In genomic region chr1:178607718-178608408, GRCh38 we compare ENCODE assay signal across 9 cellular contexts.
A peak's percentile ranks its signal among the peaks of the same experiment; 100 is the strongest.
DNase-seq lines count a peak whose midpoint lies in the region; ATAC-seq and TF ChIP-seq lines count a peak whose summit lies in the region.
"Had no signal": no experiment of that assay in that cellular context is flagged by ENCODE, and none has a peak within 500 bp of the region (broad histone marks: within the 10 kb centered on the region; RNA-seq: fewer than 3 reads in every experiment).

No MANE protein-coding gene starts in this region.

- H4K20me1 ChIP-seq in Karpas-422 (ENCODE audit: insufficient read depth, low read depth, low read length) (no peaks in the 10 kb centered on the region), hepatocyte (ENCODE audit: insufficient read depth, poor library complexity, severe bottlenecking) (no peaks in the 10 kb centered on the region)

- H3K4me2 ChIP-seq in Karpas-422 (ENCODE audit: low read depth, low read length, poor library complexity, severe bottlenecking): peak overlapping the region; percentile 64
- H3K4me2 ChIP-seq in hepatocyte: no peak overlapping the region

- no peak for TF ChIP-seq CTCF in hepatocyte (IDR thresholded peaks at IDR 0.05; ENCODE audit: poor library complexity)

- no peaks in the 10 kb centered on the region for H3K9me3 Mint-ChIP-seq in activated T-helper 1 cell treated with anti-CD3 and anti-CD28 coated beads, Interleukin-12 subunit alpha, Interleukin-12 subunit beta, Interleukin-2, Interleukin-4 antibody, amounts not matched to agents 30 ng/mL and 10 ng/mL and 1 ng/mL, durations not matched to agents 14 hours and 24 hours and 36 hours

- H3K4me1 ChIP-seq in Karpas-422 (ENCODE audit: low read length) (peaks cover 85% of the 10 kb centered on the region), hepatocyte (ENCODE audit: insufficient read depth) (no peaks in the 10 kb centered on the region)

- H3K27me3 Mint-ChIP-seq in activated T-helper 1 cell treated with anti-CD3 and anti-CD28 coated beads, Interleukin-12 subunit alpha, Interleukin-12 subunit beta, Interleukin-2, Interleukin-4 antibody, amounts not matched to agents 30 ng/mL and 10 ng/mL and 1 ng/mL, durations not matched to agents 14 hours and 24 hours and 36 hours (ENCODE audit: insufficient read depth): peaks cover 4% of the 10 kb centered on the region

- H3K9ac ChIP-seq in Karpas-422 (ENCODE audit: low read length): peak overlapping the region; percentile 67

- H2AFZ ChIP-seq in Karpas-422 (ENCODE audit: low read length) (no peak overlapping the region), hepatocyte (no peak overlapping the region)

- no peak overlapping the region for H3K4me3 Mint-ChIP-seq in activated T-helper 1 cell treated with anti-CD3 and anti-CD28 coated beads, Interleukin-12 subunit alpha, Interleukin-12 subunit beta, Interleukin-2, Interleukin-4 antibody, amounts not matched to agents 30 ng/mL and 10 ng/mL and 1 ng/mL, durations not matched to agents 14 hours and 24 hours and 36 hours

- H3K27ac Mint-ChIP-seq in activated T-helper 1 cell treated with anti-CD3 and anti-CD28 coated beads, Interleukin-12 subunit alpha, Interleukin-12 subunit beta, Interleukin-2, Interleukin-4 antibody, amounts not matched to agents 30 ng/mL and 10 ng/mL and 1 ng/mL, durations not matched to agents 14 hours and 24 hours and 36 hours: no peak overlapping the region

- H3K9me2 ChIP-seq in Karpas-422 (replicated peaks; ENCODE audit: insufficient read depth, low read length): no peaks in the 10 kb centered on the region
- no peaks in the 10 kb centered on the region for H3K9me2 ChIP-seq in hepatocyte (replicated peaks; ENCODE audit: insufficient read depth)

- 90% methylated on average over 6 of the region's 6 CpGs for WGBS in hepatocyte (ENCODE audit: low lambda C conversion rate, missing lambda C conversion rate)

- H3K4me3 ChIP-seq in Karpas-422 (ENCODE audit: low read length) (no peak overlapping the region), hepatocyte (no peak overlapping the region)

- H3K9me3 ChIP-seq in Karpas-422 (ENCODE audit: low read length) (no peaks in the 10 kb centered on the region), hepatocyte (ENCODE audit: low read depth) (no peaks in the 10 kb centered on the region)

- in situ Hi-C loops in ACHN (cut with HindIII; ENCODE audit: low pct_ligation_motif_present, low pct_unique_long_range_greater_than_20kb, low sequenced_read_pairs): no loop called here

- intact Hi-C loops in activated T-helper 1 cell treated with anti-CD3 and anti-CD28 coated beads, Interleukin-12 subunit alpha, Interleukin-12 subunit beta, Interleukin-2, Interleukin-4 antibody, amounts not matched to agents 30 ng/mL and 10 ng/mL and 1 ng/mL, durations not matched to agents 14 hours and 24 hours and 36 hours (cut with micrococcal nuclease): no loop called here

- H3K27me3 ChIP-seq in Karpas-422 (ENCODE audit: low read length) (no peaks in the 10 kb centered on the region), hepatocyte (no peaks in the 10 kb centered on the region)

- no peaks in the 10 kb centered on the region for H3K36me3 ChIP-seq in Karpas-422 (ENCODE audit: insufficient read depth, low read length)
- H3K36me3 ChIP-seq in hepatocyte (replicated peaks; ENCODE audit: insufficient read depth, low read depth): no peaks in the 10 kb centered on the region

- H3K27ac ChIP-seq in Karpas-422 (ENCODE audit: low read length): peak overlapping the region; percentile 97
- peak overlapping the region; percentile 57 for H3K27ac ChIP-seq in hepatocyte

- peak; percentile 39 for ATAC-seq in GM18498 (IDR thresholded peaks at IDR 0.05; ENCODE audit: unreplicated experiment)
- peak; percentile 47 for ATAC-seq in GM21737 (IDR thresholded peaks at IDR 0.05; ENCODE audit: unreplicated experiment)

- no peaks in the 10 kb centered on the region for H3K36me3 Mint-ChIP-seq in activated T-helper 1 cell treated with anti-CD3 and anti-CD28 coated beads, Interleukin-12 subunit alpha, Interleukin-12 subunit beta, Interleukin-2, Interleukin-4 antibody, amounts not matched to agents 30 ng/mL and 10 ng/mL and 1 ng/mL, durations not matched to agents 14 hours and 24 hours and 36 hours (ENCODE audit: low read depth)

- peak; percentile 86 for DNase-seq in Karpas-422
- no peak for DNase-seq in hepatocyte (ENCODE audit: low spot score)
- DNase-seq in activated T-helper 1 cell treated with anti-CD3 and anti-CD28 coated beads, Interleukin-12 subunit alpha, Interleukin-12 subunit beta, Interleukin-2, Interleukin-4 antibody, amounts not matched to agents 30 ng/mL and 10 ng/mL and 1 ng/mL, durations not matched to agents 14 hours and 24 hours and 36 hours (ENCODE audit: low spot score): no peak
- no peak for DNase-seq in ACHN
- DNase-seq in NCI-H2029 (lab: John Stamatoyannopoulos, UW): no peak
- DNase-seq in NCI-H146 (lab: John Stamatoyannopoulos, UW): no peak
- DNase-seq: activated CD4-positive, alpha-beta T cell treated with anti-CD3 and anti-CD28 coated beads for 48 hours had no signal

- H3K79me2 ChIP-seq in Karpas-422 (ENCODE audit: low read length) (no peaks in the 10 kb centered on the region), hepatocyte (no peaks in the 10 kb centered on the region)

- H3K4me1 Mint-ChIP-seq in activated T-helper 1 cell treated with anti-CD3 and anti-CD28 coated beads, Interleukin-12 subunit alpha, Interleukin-12 subunit beta, Interleukin-2, Interleukin-4 antibody, amounts not matched to agents 30 ng/mL and 10 ng/mL and 1 ng/mL, durations not matched to agents 14 hours and 24 hours and 36 hours (ENCODE audit: low read depth): no peaks in the 10 kb centered on the region
